8 cellular contexts compared by ENCODE assay signal in the genomic region with DNA sequence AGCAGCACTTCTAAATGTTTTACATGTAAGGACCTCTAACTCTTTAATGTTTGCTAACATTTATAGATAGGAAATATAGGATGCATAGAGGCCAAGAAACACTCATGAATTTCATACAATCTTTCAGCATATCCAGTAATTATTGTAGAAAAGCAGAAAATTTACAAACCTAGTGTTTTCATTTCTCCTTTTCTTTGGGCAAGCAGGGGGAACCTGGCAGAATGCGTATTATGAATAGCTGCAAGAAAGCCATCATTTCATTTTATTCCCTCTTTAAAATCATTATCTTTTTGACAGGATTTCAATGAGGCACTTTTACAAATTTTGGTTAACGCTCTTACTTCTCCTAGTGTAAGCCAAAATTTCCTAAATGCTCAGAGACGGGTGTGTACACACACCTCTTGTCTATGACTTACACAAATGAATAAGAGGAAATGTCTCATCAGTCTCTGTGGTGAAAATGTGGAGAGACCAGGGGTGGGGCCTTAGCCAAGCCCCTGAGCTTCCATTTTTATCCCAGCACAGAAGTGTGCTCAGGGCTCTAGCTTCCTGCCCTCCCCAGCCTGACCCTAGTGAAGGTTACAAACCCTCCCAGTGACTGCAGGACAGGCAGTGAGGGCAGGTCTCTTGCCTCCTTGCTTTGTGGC.
DNase-seq lines count a peak whose midpoint lies in the region; ATAC-seq and TF ChIP-seq lines count a peak whose summit lies in the region.

No MANE protein-coding gene starts in this region.

- peak overlapping the region in 7 of 8 donors; percentile 28 to 79 (median 53) for H3K27ac ChIP-seq in spleen
- H3K27ac ChIP-seq in uterus = peak overlapping the region in 1 of 2 donors; percentile 56

- ATAC-seq in GM18520 (IDR thresholded peaks at IDR 0.05; ENCODE audit: unreplicated experiment) (peak; percentile 80), HG03045 (IDR thresholded peaks at IDR 0.05; ENCODE audit: unreplicated experiment) (peak; percentile 78), T-helper 17 cell (peak; percentile 51), HG02571 (IDR thresholded peaks at IDR 0.05; ENCODE audit: unreplicated experiment) (no peak)

- H3K4me3 ChIP-seq in epithelial cell of esophagus (ENCODE audit: low read length) (no peak overlapping the region), spleen (no peak overlapping the region), uterus (no peak overlapping the region)

- peak overlapping the region; percentile 39 for H3K4me3 Mint-ChIP-seq in T-helper 17 cell

- TF ChIP-seq POLR2A in spleen (IDR thresholded peaks at IDR 0.05) (no peak), uterus (IDR thresholded peaks at IDR 0.05) (no peak)

- H3K9me3 ChIP-seq in T-helper 17 cell (ENCODE audit: control insufficient read depth, low read length, poor library complexity, severe bottlenecking) = no peaks in the 10 kb centered on the region
- H3K9me3 ChIP-seq in spleen = no peaks in the 10 kb centered on the region
- no peaks in the 10 kb centered on the region for H3K9me3 ChIP-seq in uterus

- TF ChIP-seq CTCF in epithelial cell of esophagus (IDR thresholded peaks at IDR 0.05; ENCODE audit: insufficient read depth, low read depth, low read length, missing control alignments) (no peak), spleen (IDR thresholded peaks at IDR 0.05 in 8 of 11, conservative IDR thresholded peaks at IDR 0.05 in 3 of 11) (no peak), uterus (IDR thresholded peaks at IDR 0.05) (no peak)

- H3K36me3 ChIP-seq in spleen = no peaks in the 10 kb centered on the region
- H3K36me3 ChIP-seq in uterus = no peaks in the 10 kb centered on the region

- H3K27me3 ChIP-seq in spleen (replicated peaks in 1 of 7) (no peaks in the 10 kb centered on the region), uterus (no peaks in the 10 kb centered on the region)

- peak overlapping the region; percentile 53 for H3K27ac Mint-ChIP-seq in T-helper 17 cell

- H3K36me3 Mint-ChIP-seq in T-helper 17 cell (ENCODE audit: low read depth) = peaks cover 7% of the 10 kb centered on the region

- no peaks in the 10 kb centered on the region for H3K27me3 Mint-ChIP-seq in T-helper 17 cell

- intact Hi-C loops in spleen (cut with DNase I; ENCODE audit: low total_unique reads) = no loop called here
- intact Hi-C loops in uterus (cut with DNase I; ENCODE audit: low total_unique reads) = no loop called here

- H3K4me1 ChIP-seq in spleen (peaks cover 25 to 65% (median 50%) of the 10 kb centered on the region in 6 donors), uterus (no peaks in the 10 kb centered on the region)

- DNase-seq in T-helper 17 cell (no peak), epithelial cell of esophagus (ENCODE audit: low read depth) (peak; percentile 87), spleen (peak; percentile 72), NCI-H1694 treated with DMSO at 0.1 percent for 48 hours (lab: John Stamatoyannopoulos, UW) (no peak), uterus (no peak)

- peaks cover 46% of the 10 kb centered on the region for H3K4me1 Mint-ChIP-seq in T-helper 17 cell

- WGBS in spleen, 5 donors = 24 to 40% (median 30%) methylated on average over 3 of the region's 3 CpGs

Comparison
In these comparisons a context has a peak if more than half of its experiments do, and no peak if none do; other contexts are left out.
1. DNase-seq: peak in epithelial cell of esophagus (single experiment) and spleen (single experiment); none in T-helper 17 cell (0 of 3), NCI-H1694 treated with DMSO at 0.1 percent for 48 hours (single experiment) and uterus (0 of 2).